In the genomic region with DNA sequence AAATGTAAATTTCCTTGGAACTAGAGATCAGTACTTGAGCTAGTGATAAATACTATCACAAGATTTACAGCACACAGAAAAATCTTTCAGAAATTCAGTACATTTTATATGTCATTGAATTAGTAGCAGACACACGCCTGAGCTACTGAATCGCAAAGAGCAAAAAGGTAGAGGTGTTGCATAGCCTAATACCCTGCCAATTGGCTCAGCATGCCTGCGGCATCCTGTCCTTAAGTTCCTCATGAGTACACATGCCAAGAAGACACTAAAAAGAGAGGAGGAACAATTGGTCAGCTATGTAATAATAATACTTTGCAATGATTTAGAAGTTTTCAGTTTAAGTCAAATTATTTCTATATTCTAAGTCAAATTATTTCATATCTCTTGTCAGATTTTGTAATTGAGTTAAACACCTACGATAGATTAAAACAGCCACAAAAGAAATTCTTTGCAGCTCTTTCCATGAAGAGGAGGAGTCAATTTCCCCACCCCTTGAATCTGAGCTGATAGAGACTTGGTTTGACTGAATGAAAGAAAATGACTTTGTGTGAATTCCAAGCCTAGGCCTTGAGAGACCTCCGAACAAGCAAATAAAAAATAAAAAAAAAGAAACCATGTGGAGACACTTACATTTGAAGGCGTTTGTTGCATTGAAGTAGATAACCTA, we compare ENCODE assay signal across 18 cellular contexts. TPM values are rescaled to one million over a fixed set of nuclear protein-coding genes. Genes with fewer than 3 reads are reported as not detected.
A peak's percentile ranks its signal among the peaks of the same experiment; 100 is the strongest.
DNase-seq lines count a peak whose midpoint lies in the region; ATAC-seq, FAIRE-seq and TF ChIP-seq lines count a peak whose summit lies in the region.
"Had no signal": no experiment of that assay in that cellular context is flagged by ENCODE, and none has a peak within 500 bp of the region (broad histone marks: within the 10 kb centered on the region; RNA-seq: fewer than 3 reads in every experiment).

No MANE protein-coding gene starts in this region.

- in situ Hi-C loops in mammary epithelial cell (cut with MboI; ENCODE audit: low sequenced_read_pairs in 2 of 2), result no loop called here
- in situ Hi-C loops in HepG2 (cut with HindIII; ENCODE audit: extremely low pct_ligation_motif_present, low pct_unique_long_range_greater_than_20kb), result no loop called here

- ATAC-seq in Right ventricle myocardium inferior (no peak), HepG2 (no peak), HG02610 (IDR thresholded peaks at IDR 0.05; ENCODE audit: unreplicated experiment) (no peak)
- ATAC-seq: CD8-positive, alpha-beta T cell had no signal

- WGBS in mammary epithelial cell (ENCODE audit: low coverage, missing lambda C conversion rate), result 34% methylated on average over 6 of the region's 6 CpGs
- 82% methylated on average over 6 of the region's 6 CpGs for WGBS in HepG2 (ENCODE audit: low lambda C conversion rate)

- TF ChIP-seq RAD21 in HepG2 (CRISPR knock-in tag; IDR thresholded peaks at IDR 0.05), result no peak

- POLR2A ChIA-PET in HepG2 (lab: Yijun Ruan, JAX), result interaction anchor here (1.1 kb wide), 1 partner anchor 37 kb away, joined by 3 read pairs; a partner anchor contains a TSS

- H3K9ac ChIP-seq in mammary epithelial cell (ENCODE audit: insufficient read depth, low read length), result no peak overlapping the region
- no peak overlapping the region for H3K9ac ChIP-seq in HepG2 (ENCODE audit: insufficient read depth, low read depth, low read length)

- DNase-seq in Right ventricle myocardium inferior (ENCODE audit: missing footprints) (peak; percentile 40), cardiac septum (ENCODE audit: low spot score) (no peak), mammary epithelial cell (no peak), HepG2 (ENCODE audit: low spot score) (no peak), NCI-H146 (lab: John Stamatoyannopoulos, UW) (no peak), MG63 (no peak), inferior parietal cortex (ENCODE audit: extremely low spot score) (no peak)
- DNase-seq: C1 segment of cervical spinal cord; Calu3; CD8-positive, alpha-beta T cell; DMS153; EL; GF-D8; NCI-H1092 treated with DMSO at 0.1 percent for 48 hours; NCI-H2029 treated with DMSO at 0.1 percent for 48 hours had no signal

- dilution Hi-C loops in mammary epithelial cell (cut with HindIII; ENCODE audit: low sequenced_read_pairs), result no loop called here

- BruUV-seq in mammary epithelial cell (replicated peaks; lab: Mats Ljungman, UMichigan), result no TSS peak
- BruUV-seq in HepG2 (replicated peaks; lab: Mats Ljungman, UMichigan), result TSS peak; percentile 77

- H3K27ac ChIP-seq in mammary epithelial cell (ENCODE audit: insufficient read depth, low read depth, low read length) (no peak overlapping the region), HepG2 (ENCODE audit: extremely low read length, insufficient read depth, low read length) (no peak overlapping the region)

- H3K9me3 ChIP-seq in mammary epithelial cell (replicated peaks; ENCODE audit: insufficient read depth, low read length) (no peaks in the 10 kb centered on the region), HepG2 (ENCODE audit: low read length) (no peaks in the 10 kb centered on the region), MG63 (no peaks in the 10 kb centered on the region)

- H3K4me3 ChIP-seq in mammary epithelial cell (replicated peaks in 1 of 3; ENCODE audit: insufficient read depth in 1 of 3, low read depth in 2 of 3, low read length in 3 of 3) (no peak overlapping the region), HepG2 (replicated peaks in 1 of 3; ENCODE audit: insufficient read depth in 1 of 3, low read depth in 2 of 3, low read length in 3 of 3) (no peak overlapping the region), MG63 (no peak overlapping the region)

- no peak for TF ChIP-seq EP300 in HepG2 (IDR thresholded peaks at IDR 0.05; ENCODE audit: low read depth in 2 of 2, low read length in 2 of 2)
- TF ChIP-seq EP300 in HepG2 (CRISPR knock-in tag; IDR thresholded peaks at IDR 0.05; ENCODE audit: borderline replicate concordance), result no peak

- no peaks in the 10 kb centered on the region for H4K20me1 ChIP-seq in mammary epithelial cell (ENCODE audit: insufficient read depth, low read length)
- H4K20me1 ChIP-seq in HepG2 (ENCODE audit: insufficient read depth, low read length), result no peaks in the 10 kb centered on the region

- H3K36me3 ChIP-seq in mammary epithelial cell (ENCODE audit: insufficient read depth, low read length) (no peaks in the 10 kb centered on the region), HepG2 (replicated peaks in 1 of 2; ENCODE audit: control insufficient read depth in 1 of 2, insufficient read depth in 2 of 2, low read length in 2 of 2) (no peaks in the 10 kb centered on the region; a peak in 1 of 5 replicates), MG63 (no peaks in the 10 kb centered on the region)

- no peak for FAIRE-seq in HepG2 (lab: Jason Lieb, UNC)
- FAIRE-seq: H54, RCC 7860 had no signal

- H2AFZ ChIP-seq in mammary epithelial cell (ENCODE audit: low read depth, low read length) (peak overlapping the region; percentile 53), HepG2 (ENCODE audit: low read length) (no peak overlapping the region)

- no peaks in the 10 kb centered on the region for H3K79me2 ChIP-seq in mammary epithelial cell (ENCODE audit: insufficient read depth, low read length)
- H3K79me2 ChIP-seq in HepG2 (ENCODE audit: insufficient read depth, low read length), result no peaks in the 10 kb centered on the region

- H3K4me2 ChIP-seq in mammary epithelial cell (ENCODE audit: insufficient read depth, low read depth, low read length), result peak overlapping the region; percentile 40
- no peak overlapping the region for H3K4me2 ChIP-seq in HepG2 (ENCODE audit: low read depth, low read length)

- no peak for TF ChIP-seq CTCF in mammary epithelial cell (conservative IDR thresholded peaks at IDR 0.05 in 1 of 2, IDR thresholded peaks at IDR 0.05 in 1 of 2; ENCODE audit: extremely low read depth in 1 of 2, insufficient read depth in 1 of 2, low read depth in 1 of 2, low read length in 2 of 2)
- TF ChIP-seq CTCF in HepG2 (CRISPR knock-in tag; IDR thresholded peaks at IDR 0.05), result no peak

- H3K27me3 ChIP-seq in mammary epithelial cell (ENCODE audit: insufficient read depth, low read length), result no peaks in the 10 kb centered on the region
- H3K27me3 ChIP-seq in HepG2 (ENCODE audit: control insufficient read depth in 1 of 2, insufficient read depth in 2 of 2, low read length in 2 of 2), result peaks cover 0 to 1% of the 10 kb centered on the region in 2 experiments; a peak in 1 of 5 replicates
- 0 out of 2 replicates have a peak, but pooled peaks cover 2% of the 10 kb centered on the region for H3K27me3 ChIP-seq in MG63

- H3K4me1 ChIP-seq in mammary epithelial cell (ENCODE audit: insufficient read depth, low read length) (peaks cover 23% of the 10 kb centered on the region), HepG2 (ENCODE audit: insufficient read depth, low read length) (peaks cover 10% of the 10 kb centered on the region)

- no peak for TF ChIP-seq POLR2A in HepG2 (IDR thresholded peaks at IDR 0.05; ENCODE audit: insufficient read depth in 1 of 2, low read depth in 2 of 2, low read length in 2 of 2)

- intact Hi-C loops in Right ventricle myocardium inferior (cut with DNase I), result no loop called here
- intact Hi-C loops in cardiac septum (cut with DNase I), result no loop called here
- intact Hi-C loops in mammary epithelial cell (cut with micrococcal nuclease), result no loop called here
- intact Hi-C loops in HepG2 (cut with micrococcal nuclease; ENCODE audit: unreplicated experiment), result no loop called here

- CTCF ChIA-PET in mammary epithelial cell (lab: Charles Lee; ENCODE audit: low non-redundant PET), result no interaction called here
- CTCF ChIA-PET in HepG2 (lab: Yijun Ruan, JAX; ENCODE audit: low intra/inter-chr PET ratio, low total read pairs), result no interaction called here

TF ChIP-seq in HepG2, 621 proteins besides CTCF, POLR2A, EP300 and RAD21 (continues in another document):
- no peak for TF ChIP-seq SSRP1 (CRISPR knock-in tag; IDR thresholded peaks at IDR 0.05)
- TF ChIP-seq PHF20 (CRISPR knock-in tag; IDR thresholded peaks at IDR 0.05), result no peak
- TF ChIP-seq CBX5 (CRISPR knock-in tag; IDR thresholded peaks at IDR 0.05; ENCODE audit: borderline replicate concordance), result no peak
- TF ChIP-seq SALL2 (CRISPR knock-in tag; IDR thresholded peaks at IDR 0.05), result no peak

RNA-seq across cellular contexts. Expression of a gene that starts 36.2 kb away (rescaled TPM):
- total RNA-seq in Right ventricle myocardium inferior (29.7 TPM), cardiac septum (27.0 TPM), mammary epithelial cell (10 to 100 TPM; 34.3 to 41.9 TPM), HepG2 (2016; rRNA removed; fragmentation: Illumina TruSeq; extraction: Trizol) (29.4 and 45.4 TPM in 2 replicates)
- polyA plus RNA-seq in mammary epithelial cell (16.8 TPM), HepG2 (2011; rRNA removed) (14.0 and 17.0 TPM in 2 replicates)
- 13.9 TPM for polyA minus RNA-seq in mammary epithelial cell
- 34.8 and 39.2 TPM in 2 replicates for total RNA-seq in HepG2 (2016; cell fraction: cytosol; rRNA removed; fragmentation: Illumina TruSeq; extraction: Trizol; ENCODE audit: low read depth)
- 34.6 and 44.6 TPM in 2 replicates for total RNA-seq in HepG2 (2016; cell fraction: insoluble cytoplasmic fraction; rRNA removed; fragmentation: Illumina TruSeq; extraction: Trizol)
- total RNA-seq in HepG2 (2016; cell fraction: membrane; rRNA removed; fragmentation: Illumina TruSeq; extraction: Trizol), result 19.9 and 20.3 TPM in 2 replicates
- total RNA-seq in HepG2 (2016; cell fraction: nucleus; rRNA removed; fragmentation: Illumina TruSeq; extraction: Trizol), result 52.3 and 53.1 TPM in 2 replicates
- 4.9 and 8.1 TPM in 2 replicates for polyA plus RNA-seq in HepG2 (2011; cell fraction: cytosol; rRNA removed)
- polyA plus RNA-seq in HepG2 (2011; cell fraction: nucleus; rRNA removed), result 14.0 and 19.9 TPM in 2 replicates
- 14.5 and 17.9 TPM in 2 replicates for polyA plus RNA-seq in HepG2 (2012)
- 0.43 and 0.73 TPM in 2 replicates for polyA plus RNA-seq in HepG2 (2016; cell fraction: cytosol; fragmentation: Illumina TruSeq; extraction: Trizol; ENCODE audit: low read depth)
- 30.5 and 33.8 TPM in 2 replicates for polyA plus RNA-seq in HepG2 (2016; cell fraction: insoluble cytoplasmic fraction; fragmentation: Illumina TruSeq; extraction: Trizol; ENCODE audit: low read depth)
- polyA plus RNA-seq in HepG2 (2016; cell fraction: membrane; fragmentation: Illumina TruSeq; extraction: Trizol; ENCODE audit: low read depth), result 2.6 TPM in 2 replicates
- 59.6 and 69.2 TPM in 2 replicates for polyA plus RNA-seq in HepG2 (2016; cell fraction: nucleus; fragmentation: Illumina TruSeq; extraction: Trizol; ENCODE audit: insufficient read depth, low read depth)
- polyA minus RNA-seq in HepG2 (2011; rRNA and poly(A)+ RNA removed; ENCODE audit: low replicate concordance), result 13.2 and 30.2 TPM in 2 replicates
- 28.5 and 42.5 TPM in 2 replicates for polyA minus RNA-seq in HepG2 (2011; cell fraction: cytosol; rRNA and poly(A)+ RNA removed)
- polyA minus RNA-seq in HepG2 (2011; cell fraction: nucleus; rRNA and poly(A)+ RNA removed), result 80.6 and 105 TPM in 2 replicates
- total RNA-seq in MG63 (2014; rRNA removed; shearing (Covaris generic); ENCODE audit: low replicate concordance), result 16.5 and 18.0 TPM in 2 replicates
